8 cellular contexts compared by ENCODE assay signal in genomic region chr2:37734896-37735519, GRCh38.
DNase-seq lines count a peak whose midpoint lies in the region; ATAC-seq, FAIRE-seq and TF ChIP-seq lines count a peak whose summit lies in the region.
"Not testable (repeated sequence)": the region's sequence is repeated elsewhere in the genome, so short reads cannot be mapped to it uniquely, and the experiment has no call there.

No MANE protein-coding gene starts in this region.

- peak; percentile 23 for FAIRE-seq in pancreas (lab: Jason Lieb, UNC)

- not testable (repeated sequence) for H3K4me3 ChIP-seq in pancreas, transverse colon

- 82 to 85% methylated on average over 8 of the region's 8 CpGs for WGBS in pancreas, 2 donors
- WGBS in transverse colon (ENCODE audit: low coverage in 1 of 2), 2 donors: 59 to 60% methylated on average over 5 to 8 of the region's 8 CpGs

- ATAC-seq in pancreas: not testable (repeated sequence)

- DNase-seq in AML-193 (lab: John Stamatoyannopoulos, UW): peak; percentile 24 to 33
- peak; percentile 45 for DNase-seq in HFFc6
- peak; percentile 78 for DNase-seq in NOMO-1 treated with DMSO at 0.1 percent for 48 hours (lab: John Stamatoyannopoulos, UW; ENCODE audit: unreplicated experiment)
- DNase-seq in activated CD4-positive, alpha-beta T cell treated with anti-CD3 and anti-CD28 coated beads, Interleukin-2, amount 10 ng/mL, durations not matched to agents 24 days and 14 days: peak; percentile 28
- peak; percentile 76 for DNase-seq in dedifferentiated amniotic fluid mesenchymal stem cell (ENCODE audit: extremely low spot score)
- DNase-seq in iris pigment epithelial cell (ENCODE audit: low read depth): peak; percentile 78
- not testable (repeated sequence) for DNase-seq in pancreas, transverse colon

- H3K27ac Mint-ChIP-seq in HFFc6: peak overlapping the region; percentile 87
- H3K27ac Mint-ChIP-seq in activated CD4-positive, alpha-beta T cell treated with anti-CD3 and anti-CD28 coated beads, Interleukin-2, amount 10 ng/mL, durations not matched to agents 24 days and 14 days: not testable (repeated sequence)

- not testable (repeated sequence) for TF ChIP-seq EP300 in transverse colon (IDR thresholded peaks at IDR 0.05; ENCODE audit: low read depth)

- H3K36me3 Mint-ChIP-seq in HFFc6 (ENCODE audit: low read depth); activated CD4-positive, alpha-beta T cell treated with anti-CD3 and anti-CD28 coated beads, Interleukin-2, amount 10 ng/mL, durations not matched to agents 24 days and 14 days (ENCODE audit: low read depth): not testable (repeated sequence)

- H3K4me1 ChIP-seq in pancreas, transverse colon: not testable (repeated sequence)

- not testable (repeated sequence) for H3K27me3 Mint-ChIP-seq in HFFc6 (ENCODE audit: insufficient read depth); activated CD4-positive, alpha-beta T cell treated with anti-CD3 and anti-CD28 coated beads, Interleukin-2, amount 10 ng/mL, durations not matched to agents 24 days and 14 days

- in situ Hi-C loops in transverse colon (cut with MboI; ENCODE audit: low pct_ligation_motif_present in 1 of 4, low pct_unique_long_range_greater_than_20kb in 1 of 4, low sequenced_read_pairs in 3 of 4): not testable (repeated sequence)

- H3K27ac ChIP-seq in pancreas: not testable (repeated sequence)
- peak overlapping the region; percentile 12 to 66 (median 56) for H3K27ac ChIP-seq in transverse colon

- H3K36me3 ChIP-seq in pancreas, transverse colon: not testable (repeated sequence)

- not testable (repeated sequence) for H3K27me3 ChIP-seq in pancreas, transverse colon

- H3K4me3 Mint-ChIP-seq in HFFc6: peak overlapping the region; percentile 80
- not testable (repeated sequence) for H3K4me3 Mint-ChIP-seq in activated CD4-positive, alpha-beta T cell treated with anti-CD3 and anti-CD28 coated beads, Interleukin-2, amount 10 ng/mL, durations not matched to agents 24 days and 14 days

- not testable (repeated sequence) for H3K9me3 Mint-ChIP-seq in HFFc6; activated CD4-positive, alpha-beta T cell treated with anti-CD3 and anti-CD28 coated beads, Interleukin-2, amount 10 ng/mL, durations not matched to agents 24 days and 14 days

- H3K9me3 ChIP-seq in pancreas, transverse colon: not testable (repeated sequence)

- TF ChIP-seq CTCF in HFFc6 (IDR thresholded peaks at IDR 0.05); pancreas (IDR thresholded peaks at IDR 0.05); transverse colon (IDR thresholded peaks at IDR 0.05): not testable (repeated sequence)

- peaks cover 67% of the 10 kb centered on the region for H3K4me1 Mint-ChIP-seq in HFFc6 (ENCODE audit: low read depth)
- not testable (repeated sequence) for H3K4me1 Mint-ChIP-seq in activated CD4-positive, alpha-beta T cell treated with anti-CD3 and anti-CD28 coated beads, Interleukin-2, amount 10 ng/mL, durations not matched to agents 24 days and 14 days

- intact Hi-C loops in activated CD4-positive, alpha-beta T cell treated with anti-CD3 and anti-CD28 coated beads, Interleukin-2, amount 10 ng/mL, durations not matched to agents 24 days and 14 days (cut with micrococcal nuclease); pancreas (cut with DNase I); transverse colon (cut with DNase I; ENCODE audit: low total_unique reads): not testable (repeated sequence)

- TF ChIP-seq POLR2A in transverse colon (IDR thresholded peaks at IDR 0.05): not testable (repeated sequence)
